ENCODE assay signal across 8 cellular contexts in genomic region chr12:64611430-64612286, GRCh38. TPM values are rescaled to one million over a fixed set of nuclear protein-coding genes. Genes with fewer than 3 reads are reported as not detected.
DNase-seq lines count a peak whose midpoint lies in the region; TF ChIP-seq lines count a peak whose summit lies in the region.

No MANE protein-coding gene starts in this region.

- CTCF ChIA-PET in Calu3 (lab: Charles Lee) (interaction anchor here (1.0 to 3.0 kb wide), 6 partner anchors 15 to 434 kb away, joined by 3 to 19 read pairs (median 6); no protein-coding TSS in a partner anchor), HEK293T (lab: Yijun Ruan, JAX) (interaction anchor here (1.4 kb wide), 1 partner anchor 63 kb away, joined by 4 read pairs; no protein-coding TSS in a partner anchor)

- no peak for TF ChIP-seq CTCF in Calu3 (IDR thresholded peaks at IDR 0.05; ENCODE audit: unreplicated experiment)
- peak; percentile 8 for TF ChIP-seq CTCF in fibroblast of villous mesenchyme (IDR thresholded peaks at IDR 0.05; ENCODE audit: insufficient read depth, low read depth, low read length)
- no peak for TF ChIP-seq CTCF in osteoblast (IDR thresholded peaks at IDR 0.05; ENCODE audit: extremely low read depth, low read depth, low read length)
- TF ChIP-seq CTCF in GM13977 (IDR thresholded peaks at IDR 0.05; ENCODE audit: extremely low read depth, insufficient read depth, missing control alignments), result no peak

- H3K9me3 Mint-ChIP-seq in Calu3 (ENCODE audit: low read depth, unreplicated experiment), result no peaks in the 10 kb centered on the region
- no peaks in the 10 kb centered on the region for H3K9me3 Mint-ChIP-seq in activated T-cell treated with anti-CD3 and anti-CD28 coated beads, Interleukin-2, amount 50 U/mL, for 24 hours

- peak overlapping the region; percentile 71 for H3K27ac Mint-ChIP-seq in Calu3 (ENCODE audit: unreplicated experiment)
- H3K27ac Mint-ChIP-seq in activated T-cell treated with anti-CD3 and anti-CD28 coated beads, Interleukin-2, amount 50 U/mL, for 24 hours, result peak overlapping the region; percentile 96

- DNase-seq in Calu3, result no peak
- peak; percentile 19 for DNase-seq in LoVo (ENCODE audit: low spot score)
- peak; percentile 37 for DNase-seq in activated T-cell treated with anti-CD3 and anti-CD28 coated beads, Interleukin-2, amount 50 U/mL, for 24 hours
- DNase-seq in fibroblast of villous mesenchyme (ENCODE audit: low read depth), result peak; percentile 52
- DNase-seq in osteoblast (ENCODE audit: insufficient read length, low spot score, missing footprints), result peak; percentile 75
- no peak for DNase-seq in NCI-H2196 (lab: John Stamatoyannopoulos, UW; ENCODE audit: unreplicated experiment)
- no peak for DNase-seq in HEK293T (ENCODE audit: extremely low spot score)
- no peak for DNase-seq in GM13977 (ENCODE audit: low spot score)

- H3K27ac ChIP-seq in osteoblast (ENCODE audit: low read depth, low read length), result peak overlapping the region; percentile 72

- H3K4me3 Mint-ChIP-seq in Calu3 (ENCODE audit: low read depth, unreplicated experiment), result peak overlapping the region; percentile 79
- peak overlapping the region; percentile 96 for H3K4me3 Mint-ChIP-seq in activated T-cell treated with anti-CD3 and anti-CD28 coated beads, Interleukin-2, amount 50 U/mL, for 24 hours

- H4K20me1 ChIP-seq in osteoblast (ENCODE audit: insufficient read depth, low read length), result no peaks in the 10 kb centered on the region

- in situ Hi-C loops in GM13977 (cut with MboI; ENCODE audit: low pct_unique_long_range_greater_than_20kb, low sequenced_read_pairs, unreplicated experiment), result no loop called here

- H3K4me1 ChIP-seq in osteoblast (ENCODE audit: insufficient read depth, low read length), result peaks cover 25% of the 10 kb centered on the region

- H3K4me3 ChIP-seq in fibroblast of villous mesenchyme (ENCODE audit: low read depth, low read length), result peak overlapping the region; percentile 91
- peak overlapping the region; percentile 90 for H3K4me3 ChIP-seq in osteoblast (ENCODE audit: insufficient read depth, low read length)

- peaks cover 37% of the 10 kb centered on the region for H3K4me1 Mint-ChIP-seq in Calu3 (ENCODE audit: low read depth, unreplicated experiment)
- H3K4me1 Mint-ChIP-seq in activated T-cell treated with anti-CD3 and anti-CD28 coated beads, Interleukin-2, amount 50 U/mL, for 24 hours (ENCODE audit: low read depth), result peaks cover 56% of the 10 kb centered on the region

- H3K36me3 ChIP-seq in osteoblast (ENCODE audit: insufficient read depth, low read length), result no peaks in the 10 kb centered on the region

- POLR2A ChIA-PET in HEK293T (lab: Yijun Ruan, JAX), result interaction anchor here (1.0 to 1.3 kb wide), 3 partner anchors 14 to 80 kb away, joined by 3 to 6 read pairs (median 4); no protein-coding TSS in a partner anchor

- no peaks in the 10 kb centered on the region for H3K27me3 ChIP-seq in osteoblast (ENCODE audit: insufficient read depth, low read length)

- peak overlapping the region; percentile 93 for H2AFZ ChIP-seq in osteoblast (ENCODE audit: low read length)

- peak overlapping the region; percentile 98 for H3K4me2 ChIP-seq in osteoblast (ENCODE audit: insufficient read depth, low read length)

- no peaks in the 10 kb centered on the region for H3K9me3 ChIP-seq in osteoblast (ENCODE audit: low read depth, low read length)

- intact Hi-C loops in Calu3 (cut with micrococcal nuclease; ENCODE audit: unreplicated experiment), result loop anchor here (2.0 kb wide), 1 partner anchor 13 kb away; no protein-coding TSS in a partner anchor

- H3K79me2 ChIP-seq in osteoblast (ENCODE audit: insufficient read depth, low read length), result peaks cover 53% of the 10 kb centered on the region

- TSS peak; percentile 66 for BruUV-seq in Calu3 (replicated peaks; lab: Mats Ljungman, UMichigan)

- no peaks in the 10 kb centered on the region for H3K27me3 Mint-ChIP-seq in Calu3 (ENCODE audit: unreplicated experiment)
- no peaks in the 10 kb centered on the region for H3K27me3 Mint-ChIP-seq in activated T-cell treated with anti-CD3 and anti-CD28 coated beads, Interleukin-2, amount 50 U/mL, for 24 hours

- peaks cover 86% of the 10 kb centered on the region for H3K36me3 Mint-ChIP-seq in Calu3 (ENCODE audit: insufficient read depth, unreplicated experiment)
- H3K36me3 Mint-ChIP-seq in activated T-cell treated with anti-CD3 and anti-CD28 coated beads, Interleukin-2, amount 50 U/mL, for 24 hours (ENCODE audit: low read depth), result peaks cover 58% of the 10 kb centered on the region

TF ChIP-seq in HEK293T, 16 proteins besides CTCF, POLR2A, EP300 and RAD21:
- no peak for TF ChIP-seq L3MBTL2 (conservative IDR thresholded peaks at IDR 0.05)
- TF ChIP-seq NFRKB (IDR thresholded peaks at IDR 0.05), result no peak
- no peak for TF ChIP-seq ELF4 (IDR thresholded peaks at IDR 0.05)
- no peak for TF ChIP-seq HDGF (IDR thresholded peaks at IDR 0.05; ENCODE audit: borderline replicate concordance)
- no peak for TF ChIP-seq BHLHE40 (IDR thresholded peaks at IDR 0.05; ENCODE audit: borderline replicate concordance)
- no peak for TF ChIP-seq FOXA1 (IDR thresholded peaks at IDR 0.05)
- no peak for TF ChIP-seq PKNOX1 (IDR thresholded peaks at IDR 0.05)
- TF ChIP-seq FOXK2 (IDR thresholded peaks at IDR 0.05), result no peak
- no peak for TF ChIP-seq FOXM1 (IDR thresholded peaks at IDR 0.05; ENCODE audit: borderline replicate concordance)
- TF ChIP-seq ZNF384 (IDR thresholded peaks at IDR 0.05), result no peak
- TF ChIP-seq ARNT (IDR thresholded peaks at IDR 0.05), result no peak

RNA-seq across cellular contexts. Expression of gene RASSF3, which starts 1.4 kb away (rescaled TPM):
- 162 and 179 TPM in 2 replicates for total RNA-seq in Calu3 (2022)
- total RNA-seq in fibroblast of villous mesenchyme, result 20.3 and 31.1 TPM in 2 replicates
- total RNA-seq in osteoblast, result 12.7 and 13.8 TPM in 2 replicates

Comparison
In these comparisons a context has a peak if more than half of its experiments do, and no peak if none do; other contexts are left out.
1. DNase-seq: peak in LoVo (single experiment), activated T-cell treated with anti-CD3 and anti-CD28 coated beads, Interleukin-2, amount 50 U/mL, for 24 hours (single experiment), fibroblast of villous mesenchyme (single experiment) and osteoblast (single experiment); none in Calu3 (single experiment), NCI-H2196 (single experiment), HEK293T (single experiment) and GM13977 (single experiment).